Comparison of ENCODE assay signal across 22 cellular contexts in the genomic region with DNA sequence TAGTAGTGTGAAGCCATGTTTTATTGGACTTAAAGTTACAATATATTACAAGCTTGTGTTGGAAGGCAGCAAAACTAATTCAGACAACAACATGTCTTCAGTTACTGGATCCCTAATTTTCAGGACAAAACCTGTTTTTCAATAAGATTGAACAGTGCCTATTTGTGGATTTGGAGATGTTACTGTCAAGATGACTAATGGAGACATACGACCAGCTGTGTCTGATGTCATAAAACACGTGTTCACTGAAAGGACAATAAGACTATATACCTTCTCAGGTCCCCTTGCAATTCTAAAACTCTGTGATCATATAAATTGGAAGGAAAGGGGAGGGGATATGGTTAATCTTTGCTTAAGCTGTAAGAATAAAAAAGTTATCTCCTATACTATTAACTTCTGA. TPM values are rescaled to one million over a fixed set of nuclear protein-coding genes. Genes with fewer than 3 reads are reported as not detected.
DNase-seq lines count a peak whose midpoint lies in the region; ATAC-seq and TF ChIP-seq lines count a peak whose summit lies in the region.
"Had no signal": no experiment of that assay in that cellular context is flagged by ENCODE, and none has a peak within 500 bp of the region (broad histone marks: within the 10 kb centered on the region; RNA-seq: fewer than 3 reads in every experiment).

No MANE protein-coding gene starts in this region.

- no peaks in the 10 kb centered on the region for H3K36me3 ChIP-seq in CD8-positive, alpha-beta memory T cell (ENCODE audit: insufficient read depth, low read length)
- H3K36me3 ChIP-seq: left ventricle myocardium inferior, vagina had no signal

- no peak for DNase-seq in activated CD4-positive, alpha-beta T cell treated with anti-CD3 and anti-CD28 coated beads for 36 hours
- no peak for DNase-seq in activated CD4-positive, alpha-beta T cell treated with anti-CD3 and anti-CD28 coated beads, Interleukin-2, amount 50 U/mL, for 4 hours
- DNase-seq in CD8-positive, alpha-beta memory T cell: no peak
- no peak for DNase-seq in activated T-helper 2 cell treated with anti-CD3 and anti-CD28 coated beads, Interferon-gamma antibody, Interleukin-2, Interleukin-4, amounts not matched to agents 10 μg/mL and 5 μg/mL and 100 μg/mL, durations not matched to agents 14 hours and 24 hours and 36 hours (ENCODE audit: low spot score)
- DNase-seq in naive thymus-derived CD8-positive, alpha-beta T cell: no peak
- DNase-seq in cerebellar cortex (ENCODE audit: low spot score): no peak
- DNase-seq in Calu3: no peak
- no peak for DNase-seq in SW480 (ENCODE audit: low spot score)
- DNase-seq: activated T-cell treated with anti-CD3 and anti-CD28 coated beads, Interleukin-2, amount 50 U/mL, for 1 hour; BE2C; colonic mucosa; left ventricle myocardium inferior; mucosa of descending colon; NCI-H1436; occipital lobe; OCI-M1; stimulated activated CD8-positive, alpha-beta memory T cell treated with anti-CD3 and anti-CD28 coated beads, Interleukin-4, amount 100 ng/mL, for 48 hours; SW 1271; testis had no signal

- CTCF ChIA-PET in activated CD4-positive, alpha-beta T cell treated with anti-CD3 and anti-CD28 coated beads for 36 hours (lab: Charles Lee): interaction anchor here (0.7 kb wide), 1 partner anchor 209 kb away, joined by 4 read pairs; no protein-coding TSS in a partner anchor
- CTCF ChIA-PET in CD8-positive, alpha-beta memory T cell (lab: Charles Lee): interaction anchor here (0.7 kb wide), 1 partner anchor 17 kb away, joined by 3 read pairs; no protein-coding TSS in a partner anchor
- CTCF ChIA-PET in Calu3 (lab: Charles Lee): no interaction called here

- no peak overlapping the region for H3K27ac ChIP-seq in CD8-positive, alpha-beta memory T cell (ENCODE audit: low read depth, low read length)
- H3K27ac ChIP-seq: colonic mucosa, left ventricle myocardium inferior, testis, vagina had no signal

- H3K9me3 ChIP-seq in CD8-positive, alpha-beta memory T cell (ENCODE audit: low read length): no peaks in the 10 kb centered on the region
- H3K9me3 ChIP-seq: BE2C, colonic mucosa, left ventricle myocardium inferior, mucosa of descending colon, testis, vagina had no signal

- no peaks in the 10 kb centered on the region for H3K27me3 ChIP-seq in CD8-positive, alpha-beta memory T cell (ENCODE audit: insufficient read depth, low read length, poor library complexity, severe bottlenecking)
- H3K27me3 ChIP-seq: BE2C, colonic mucosa, testis, vagina had no signal

- POLR2A ChIA-PET in activated CD4-positive, alpha-beta T cell treated with anti-CD3 and anti-CD28 coated beads for 36 hours (lab: Charles Lee): no interaction called here
- POLR2A ChIA-PET in CD8-positive, alpha-beta memory T cell (lab: Charles Lee): no interaction called here
- POLR2A ChIA-PET in naive thymus-derived CD8-positive, alpha-beta T cell (lab: Charles Lee): no interaction called here

- intact Hi-C loops in activated CD4-positive, alpha-beta T cell treated with anti-CD3 and anti-CD28 coated beads for 36 hours (cut with DNase I, micrococcal nuclease): no loop called here
- intact Hi-C loops in activated T-helper 2 cell treated with anti-CD3 and anti-CD28 coated beads, Interferon-gamma antibody, Interleukin-2, Interleukin-4, amounts not matched to agents 10 μg/mL and 5 μg/mL and 100 μg/mL, durations not matched to agents 14 hours and 24 hours and 36 hours (cut with micrococcal nuclease): no loop called here
- intact Hi-C loops in Calu3 (cut with micrococcal nuclease; ENCODE audit: unreplicated experiment): no loop called here

- H3K9me3 Mint-ChIP-seq in activated CD4-positive, alpha-beta T cell treated with anti-CD3 and anti-CD28 coated beads for 36 hours (ENCODE audit: low read depth): no peaks in the 10 kb centered on the region
- no peaks in the 10 kb centered on the region for H3K9me3 Mint-ChIP-seq in CD8-positive, alpha-beta memory T cell
- no peaks in the 10 kb centered on the region for H3K9me3 Mint-ChIP-seq in activated T-helper 2 cell treated with anti-CD3 and anti-CD28 coated beads, Interferon-gamma antibody, Interleukin-2, Interleukin-4, amounts not matched to agents 10 μg/mL and 5 μg/mL and 100 μg/mL, durations not matched to agents 14 hours and 24 hours and 36 hours
- H3K9me3 Mint-ChIP-seq in naive thymus-derived CD8-positive, alpha-beta T cell: no peaks in the 10 kb centered on the region
- no peaks in the 10 kb centered on the region for H3K9me3 Mint-ChIP-seq in Calu3 (ENCODE audit: low read depth, unreplicated experiment)

- peak overlapping the region; percentile 22 for H3K27ac Mint-ChIP-seq in activated CD4-positive, alpha-beta T cell treated with anti-CD3 and anti-CD28 coated beads for 36 hours
- peak overlapping the region in 7 of 8 donors; percentile 10 to 92 (median 54) for H3K27ac Mint-ChIP-seq in CD8-positive, alpha-beta memory T cell
- peak overlapping the region; percentile 55 for H3K27ac Mint-ChIP-seq in activated T-helper 2 cell treated with anti-CD3 and anti-CD28 coated beads, Interferon-gamma antibody, Interleukin-2, Interleukin-4, amounts not matched to agents 10 μg/mL and 5 μg/mL and 100 μg/mL, durations not matched to agents 14 hours and 24 hours and 36 hours
- peak overlapping the region in 8 of 10 donors; percentile 11 to 88 (median 50) for H3K27ac Mint-ChIP-seq in naive thymus-derived CD8-positive, alpha-beta T cell
- no peak overlapping the region for H3K27ac Mint-ChIP-seq in Calu3 (ENCODE audit: unreplicated experiment)

- peaks cover 40% of the 10 kb centered on the region for H3K36me3 Mint-ChIP-seq in activated CD4-positive, alpha-beta T cell treated with anti-CD3 and anti-CD28 coated beads for 36 hours (ENCODE audit: low read depth)
- H3K36me3 Mint-ChIP-seq in CD8-positive, alpha-beta memory T cell: peaks cover 0 to 20% (median 4%) of the 10 kb centered on the region in 3 donors
- peaks cover 54% of the 10 kb centered on the region for H3K36me3 Mint-ChIP-seq in activated T-helper 2 cell treated with anti-CD3 and anti-CD28 coated beads, Interferon-gamma antibody, Interleukin-2, Interleukin-4, amounts not matched to agents 10 μg/mL and 5 μg/mL and 100 μg/mL, durations not matched to agents 14 hours and 24 hours and 36 hours (ENCODE audit: low read depth)
- peaks cover 0 to 26% (median 2%) of the 10 kb centered on the region in 3 donors for H3K36me3 Mint-ChIP-seq in naive thymus-derived CD8-positive, alpha-beta T cell
- peaks cover 17% of the 10 kb centered on the region for H3K36me3 Mint-ChIP-seq in Calu3 (ENCODE audit: insufficient read depth, unreplicated experiment)

- no TSS peak for BruUV-seq in Calu3 (replicated peaks; lab: Mats Ljungman, UMichigan)

- no peak for ATAC-seq in activated CD4-positive, alpha-beta T cell treated with anti-CD3 and anti-CD28 coated beads for 36 hours
- ATAC-seq in naive thymus-derived CD8-positive, alpha-beta T cell: no peak
- ATAC-seq: mucosa of descending colon, Right ventricle myocardium inferior had no signal

- no peaks in the 10 kb centered on the region for H3K27me3 Mint-ChIP-seq in activated CD4-positive, alpha-beta T cell treated with anti-CD3 and anti-CD28 coated beads for 36 hours
- H3K27me3 Mint-ChIP-seq in CD8-positive, alpha-beta memory T cell: no peaks in the 10 kb centered on the region
- no peaks in the 10 kb centered on the region for H3K27me3 Mint-ChIP-seq in activated T-helper 2 cell treated with anti-CD3 and anti-CD28 coated beads, Interferon-gamma antibody, Interleukin-2, Interleukin-4, amounts not matched to agents 10 μg/mL and 5 μg/mL and 100 μg/mL, durations not matched to agents 14 hours and 24 hours and 36 hours (ENCODE audit: low read depth)
- H3K27me3 Mint-ChIP-seq in naive thymus-derived CD8-positive, alpha-beta T cell: no peaks in the 10 kb centered on the region
- H3K27me3 Mint-ChIP-seq in Calu3 (ENCODE audit: unreplicated experiment): no peaks in the 10 kb centered on the region
- H3K27me3 Mint-ChIP-seq: brain had no signal

- no peak overlapping the region for H3K4me3 ChIP-seq in CD8-positive, alpha-beta memory T cell (ENCODE audit: low read length)
- H3K4me3 ChIP-seq: colonic mucosa, left ventricle myocardium inferior, mucosa of descending colon, testis, vagina had no signal

- H3K4me3 Mint-ChIP-seq in activated CD4-positive, alpha-beta T cell treated with anti-CD3 and anti-CD28 coated beads for 36 hours: no peak overlapping the region
- no peak overlapping the region for H3K4me3 Mint-ChIP-seq in CD8-positive, alpha-beta memory T cell
- no peak overlapping the region for H3K4me3 Mint-ChIP-seq in activated T-helper 2 cell treated with anti-CD3 and anti-CD28 coated beads, Interferon-gamma antibody, Interleukin-2, Interleukin-4, amounts not matched to agents 10 μg/mL and 5 μg/mL and 100 μg/mL, durations not matched to agents 14 hours and 24 hours and 36 hours (ENCODE audit: low read depth)
- H3K4me3 Mint-ChIP-seq in naive thymus-derived CD8-positive, alpha-beta T cell: no peak overlapping the region
- H3K4me3 Mint-ChIP-seq in Calu3 (ENCODE audit: low read depth, unreplicated experiment): no peak overlapping the region
- H3K4me3 Mint-ChIP-seq: brain had no signal

- H3K4me1 ChIP-seq in CD8-positive, alpha-beta memory T cell (ENCODE audit: insufficient read depth, low read length): no peaks in the 10 kb centered on the region
- H3K4me1 ChIP-seq: BE2C, colonic mucosa, testis, vagina had no signal

- peaks cover 11% of the 10 kb centered on the region for H3K4me1 Mint-ChIP-seq in activated CD4-positive, alpha-beta T cell treated with anti-CD3 and anti-CD28 coated beads for 36 hours
- H3K4me1 Mint-ChIP-seq in CD8-positive, alpha-beta memory T cell: peaks cover 13 to 51% (median 49%) of the 10 kb centered on the region in 3 donors
- H3K4me1 Mint-ChIP-seq in activated T-helper 2 cell treated with anti-CD3 and anti-CD28 coated beads, Interferon-gamma antibody, Interleukin-2, Interleukin-4, amounts not matched to agents 10 μg/mL and 5 μg/mL and 100 μg/mL, durations not matched to agents 14 hours and 24 hours and 36 hours (ENCODE audit: low read depth): peaks cover 17% of the 10 kb centered on the region
- H3K4me1 Mint-ChIP-seq in naive thymus-derived CD8-positive, alpha-beta T cell: peaks cover 8 to 27% (median 25%) of the 10 kb centered on the region in 4 donors
- H3K4me1 Mint-ChIP-seq in Calu3 (ENCODE audit: low read depth, unreplicated experiment): no peaks in the 10 kb centered on the region

- TF ChIP-seq CTCF in Calu3 (IDR thresholded peaks at IDR 0.05; ENCODE audit: unreplicated experiment): no peak

RNA-seq across cellular contexts. Expression of a gene that starts 21.7 kb away (rescaled TPM):
- total RNA-seq in activated CD4-positive, alpha-beta T cell treated with anti-CD3 and anti-CD28 coated beads for 36 hours: 10 to 100 TPM; 25.6 to 29.5 TPM
- 10 to 100 TPM; 31.5 to 32.8 TPM for total RNA-seq in CD8-positive, alpha-beta memory T cell
- 30.4 TPM for polyA plus RNA-seq in CD8-positive, alpha-beta memory T cell
- total RNA-seq in activated T-helper 2 cell treated with anti-CD3 and anti-CD28 coated beads, Interferon-gamma antibody, Interleukin-2, Interleukin-4, amounts not matched to agents 10 μg/mL and 5 μg/mL and 100 μg/mL, durations not matched to agents 14 hours and 24 hours and 36 hours: 32.1 and 35.1 TPM in 2 replicates
- 10 to 100 TPM; 29.6 to 29.9 TPM for total RNA-seq in naive thymus-derived CD8-positive, alpha-beta T cell
- 10 to 100 TPM; 34.2 to 50.4 (median 39.4) TPM for polyA plus RNA-seq in naive thymus-derived CD8-positive, alpha-beta T cell
- 27.6 TPM in 2 replicates for total RNA-seq in Calu3 (2022)
